14 cellular contexts compared by ENCODE assay signal in the genomic region with DNA sequence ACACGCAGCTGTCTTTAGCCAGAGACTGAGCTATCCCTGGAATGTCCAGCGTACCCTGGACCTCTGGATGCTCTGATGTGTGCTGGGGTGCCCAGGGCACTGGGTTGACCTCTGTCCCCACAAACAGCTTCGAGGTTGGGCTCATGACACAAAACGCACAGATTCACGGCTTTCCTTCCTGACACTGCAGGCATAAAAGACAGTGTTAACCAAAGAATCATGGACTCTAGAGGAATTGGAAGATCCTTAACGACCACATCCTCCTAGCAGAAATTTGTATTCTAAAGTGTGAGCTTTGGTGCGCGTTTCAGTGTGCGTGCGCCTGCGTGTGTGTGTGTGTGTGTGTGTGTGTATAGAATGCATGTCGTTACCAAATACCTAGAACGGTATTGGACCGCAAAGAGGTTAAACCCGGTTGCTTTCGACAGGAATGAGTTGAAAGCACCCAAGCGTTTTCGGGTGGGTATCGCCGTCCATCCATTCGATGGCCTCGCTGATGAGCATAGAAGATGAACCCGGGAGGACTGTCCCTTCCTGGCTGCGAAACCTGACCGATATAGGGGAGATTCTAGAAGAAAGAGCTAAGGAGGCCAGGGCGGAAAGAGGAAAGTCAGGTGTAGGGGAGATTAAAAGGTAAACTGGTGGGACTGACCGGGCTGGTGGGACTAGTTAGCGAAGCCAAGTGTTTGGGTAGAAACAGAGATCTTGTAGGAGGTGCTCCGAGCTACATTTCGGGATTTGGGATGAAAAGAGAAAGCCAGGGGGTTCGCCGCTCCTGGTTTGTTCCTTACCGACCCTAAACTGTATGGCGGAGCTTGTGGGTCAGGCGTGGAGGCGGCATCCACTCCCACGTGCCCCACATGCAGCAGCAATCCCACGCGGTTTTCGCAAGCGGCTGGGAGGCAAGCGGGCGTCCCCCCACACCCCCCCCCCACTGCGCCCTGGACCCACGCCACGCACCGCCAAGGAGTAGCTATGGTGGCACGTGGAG. TPM values are rescaled to one million over a fixed set of nuclear protein-coding genes. Genes with fewer than 3 reads are reported as not detected.
A peak's percentile ranks its signal among the peaks of the same experiment; 100 is the strongest.
DNase-seq lines count a peak whose midpoint lies in the region; ATAC-seq and TF ChIP-seq lines count a peak whose summit lies in the region.
"Had no signal": no experiment of that assay in that cellular context is flagged by ENCODE, and none has a peak within 500 bp of the region (broad histone marks: within the 10 kb centered on the region; RNA-seq: fewer than 3 reads in every experiment).

No MANE protein-coding gene starts in this region.

- H3K4me3 Mint-ChIP-seq in activated naive CD4-positive, alpha-beta T cell treated with anti-CD3 and anti-CD28 coated beads, Interleukin-2, amount 10 ng/mL, durations not matched to agents 7 days and 5 days, result peak overlapping the region; percentile 34
- peak overlapping the region; percentile 62 for H3K4me3 Mint-ChIP-seq in activated CD8-positive, alpha-beta T cell treated with anti-CD3 and anti-CD28 coated beads, Interleukin-2, amount 10 ng/mL, durations not matched to agents 7 days and 5 days

- H3K9ac ChIP-seq in iPS-15b (ENCODE audit: low read depth, low read length), result no peak overlapping the region
- H3K9ac ChIP-seq: BLaER1 had no signal

- H3K27ac ChIP-seq in suprapubic skin (no peak overlapping the region), SJCRH30 (no peak overlapping the region)
- H3K27ac ChIP-seq: BLaER1, body of pancreas had no signal

- H3K9me3 Mint-ChIP-seq in activated naive CD4-positive, alpha-beta T cell treated with anti-CD3 and anti-CD28 coated beads, Interleukin-2, amount 10 ng/mL, durations not matched to agents 7 days and 5 days, result no peaks in the 10 kb centered on the region
- no peaks in the 10 kb centered on the region for H3K9me3 Mint-ChIP-seq in activated CD8-positive, alpha-beta T cell treated with anti-CD3 and anti-CD28 coated beads, Interleukin-2, amount 10 ng/mL, durations not matched to agents 7 days and 5 days (ENCODE audit: insufficient read depth)

- H3K4me1 ChIP-seq in iPS-15b (ENCODE audit: control insufficient read depth, insufficient read depth, low read length) (peaks cover 27% of the 10 kb centered on the region), suprapubic skin (peaks cover 38% of the 10 kb centered on the region), SJCRH30 (no peaks in the 10 kb centered on the region)
- H3K4me1 ChIP-seq: BLaER1 had no signal

- no peak for ATAC-seq in activated CD8-positive, alpha-beta T cell treated with anti-CD3 and anti-CD28 coated beads, Interleukin-2, amount 10 ng/mL, durations not matched to agents 7 days and 5 days

- H3K36me3 Mint-ChIP-seq in activated naive CD4-positive, alpha-beta T cell treated with anti-CD3 and anti-CD28 coated beads, Interleukin-2, amount 10 ng/mL, durations not matched to agents 7 days and 5 days, result peaks cover 11% of the 10 kb centered on the region
- H3K36me3 Mint-ChIP-seq in activated CD8-positive, alpha-beta T cell treated with anti-CD3 and anti-CD28 coated beads, Interleukin-2, amount 10 ng/mL, durations not matched to agents 7 days and 5 days (ENCODE audit: low read depth), result no peaks in the 10 kb centered on the region

- H3K27me3 ChIP-seq in iPS-15b (ENCODE audit: control insufficient read depth, insufficient read depth, low read length) (peaks cover 100% of the 10 kb centered on the region), suprapubic skin (peaks cover 100% of the 10 kb centered on the region), SJCRH30 (no peaks in the 10 kb centered on the region)

- WGBS in suprapubic skin, result 5% methylated on average over 42 of the region's 48 CpGs

- no peaks in the 10 kb centered on the region for H3K9me3 ChIP-seq in iPS-15b (ENCODE audit: control insufficient read depth, insufficient read depth, low read length)
- H3K9me3 ChIP-seq in suprapubic skin, result no peaks in the 10 kb centered on the region
- no peaks in the 10 kb centered on the region for H3K9me3 ChIP-seq in SJCRH30 (replicated peaks)
- H3K9me3 ChIP-seq: body of pancreas had no signal

- TF ChIP-seq POLR2A in suprapubic skin (IDR thresholded peaks at IDR 0.05), result no peak

- no peak for TF ChIP-seq CTCF in suprapubic skin (IDR thresholded peaks at IDR 0.05)

- peaks cover 57% of the 10 kb centered on the region for H3K4me1 Mint-ChIP-seq in activated naive CD4-positive, alpha-beta T cell treated with anti-CD3 and anti-CD28 coated beads, Interleukin-2, amount 10 ng/mL, durations not matched to agents 7 days and 5 days
- H3K4me1 Mint-ChIP-seq in activated CD8-positive, alpha-beta T cell treated with anti-CD3 and anti-CD28 coated beads, Interleukin-2, amount 10 ng/mL, durations not matched to agents 7 days and 5 days (ENCODE audit: low read depth), result peaks cover 60% of the 10 kb centered on the region

- H3K36me3 ChIP-seq in iPS-15b (ENCODE audit: control insufficient read depth, insufficient read depth, low read length) (no peaks in the 10 kb centered on the region), suprapubic skin (no peaks in the 10 kb centered on the region), SJCRH30 (no peaks in the 10 kb centered on the region)
- H3K36me3 ChIP-seq: BLaER1 had no signal

- no peak for TF ChIP-seq EP300 in suprapubic skin (IDR thresholded peaks at IDR 0.05)

- CTCF ChIA-PET in activated naive CD4-positive, alpha-beta T cell treated with anti-CD3 and anti-CD28 coated beads, Interleukin-2, amount 10 ng/mL, durations not matched to agents 7 days and 5 days (lab: Charles Lee), result interaction anchor here (0.8 to 1.3 kb wide), 4 partner anchors 14 to 390 kb away, joined by 3 to 4 read pairs (median 4); no protein-coding TSS in a partner anchor
- CTCF ChIA-PET in activated CD8-positive, alpha-beta T cell treated with anti-CD3 and anti-CD28 coated beads, Interleukin-2, amount 10 ng/mL, durations not matched to agents 7 days and 5 days (lab: Charles Lee), result interaction anchor here (1.0 to 2.4 kb wide), 7 partner anchors 9 to 389 kb away, joined by 3 to 7 read pairs (median 3); no protein-coding TSS in a partner anchor

- DNase-seq in activated naive CD4-positive, alpha-beta T cell treated with anti-CD3 and anti-CD28 coated beads, Interleukin-2, amount 10 ng/mL, durations not matched to agents 7 days and 5 days, result no peak
- no peak for DNase-seq in activated naive CD4-positive, alpha-beta T cell treated with anti-CD3 and anti-CD28 coated beads, Interleukin-2, amount 50 U/mL, for 16 hours
- no peak for DNase-seq in activated CD8-positive, alpha-beta T cell treated with anti-CD3 and anti-CD28 coated beads, Interleukin-2, amount 10 ng/mL, durations not matched to agents 7 days and 5 days
- no peak for DNase-seq in suprapubic skin (ENCODE audit: low spot score in 2 of 2)
- no peak for DNase-seq in NCI-H1436 treated with DMSO at 0.1 percent for 48 hours (lab: John Stamatoyannopoulos, UW)
- DNase-seq in SJCRH30, result no peak
- DNase-seq in NCI-H748 (lab: John Stamatoyannopoulos, UW; ENCODE audit: unreplicated experiment), result no peak
- DNase-seq: activated CD4-positive, alpha-beta T cell treated with anti-CD3 and anti-CD28 coated beads, Interleukin-2, amount 50 U/mL, for 1 hour; body of pancreas; small intestine had no signal

- peaks cover 98% of the 10 kb centered on the region for H3K27me3 Mint-ChIP-seq in activated naive CD4-positive, alpha-beta T cell treated with anti-CD3 and anti-CD28 coated beads, Interleukin-2, amount 10 ng/mL, durations not matched to agents 7 days and 5 days
- peaks cover 94% of the 10 kb centered on the region for H3K27me3 Mint-ChIP-seq in activated CD8-positive, alpha-beta T cell treated with anti-CD3 and anti-CD28 coated beads, Interleukin-2, amount 10 ng/mL, durations not matched to agents 7 days and 5 days (ENCODE audit: low read depth)

- peak overlapping the region; percentile 42 for H3K27ac Mint-ChIP-seq in activated naive CD4-positive, alpha-beta T cell treated with anti-CD3 and anti-CD28 coated beads, Interleukin-2, amount 10 ng/mL, durations not matched to agents 7 days and 5 days
- peak overlapping the region; percentile 13 for H3K27ac Mint-ChIP-seq in activated CD8-positive, alpha-beta T cell treated with anti-CD3 and anti-CD28 coated beads, Interleukin-2, amount 10 ng/mL, durations not matched to agents 7 days and 5 days

- POLR2A ChIA-PET in activated CD8-positive, alpha-beta T cell treated with anti-CD3 and anti-CD28 coated beads, Interleukin-2, amount 10 ng/mL, durations not matched to agents 7 days and 5 days (lab: Charles Lee), result interaction anchor here (0.5 to 0.6 kb wide), 2 partner anchors 191 to 339 kb away, joined by 3 read pairs; no protein-coding TSS in a partner anchor

- H3K4me3 ChIP-seq in iPS-15b (ENCODE audit: low read depth, low read length), result peak overlapping the region; percentile 24
- H3K4me3 ChIP-seq in suprapubic skin, result peak overlapping the region; percentile 1
- no peak overlapping the region for H3K4me3 ChIP-seq in SJCRH30
- H3K4me3 ChIP-seq: BLaER1, body of pancreas had no signal

RNA-seq across cellular contexts. Expression of a gene that starts 6.8 kb away (rescaled TPM):
- total RNA-seq in activated CD8-positive, alpha-beta T cell treated with anti-CD3 and anti-CD28 coated beads, Interleukin-2, amount 10 ng/mL, durations not matched to agents 7 days and 5 days, result not detected
- total RNA-seq in suprapubic skin, result not detected
- 0.33 and 0.93 TPM in 2 replicates for total RNA-seq in SJCRH30 (2014; rRNA removed; shearing (Covaris generic))
- total RNA-seq: body of pancreas, fibroblast of villous mesenchyme, lower leg skin had no signal

RNA-seq across cellular contexts. Expression of a gene that starts 8.0 kb away (rescaled TPM):
- total RNA-seq in activated CD8-positive, alpha-beta T cell treated with anti-CD3 and anti-CD28 coated beads, Interleukin-2, amount 10 ng/mL, durations not matched to agents 7 days and 5 days, result under 1 TPM; 0.68 to 0.97 TPM
- total RNA-seq in suprapubic skin, result 10 to 100 TPM in 2 of 4 donors, 1 to 10 TPM in 1, not detected in 1; 1.3 to 11.8 (median 10.3) TPM
- total RNA-seq in SJCRH30 (2014; rRNA removed; shearing (Covaris generic)), result 2.5 and 2.6 TPM in 2 replicates
